29 cellular contexts compared by ENCODE assay signal in genomic region chr19:54366811-54367210, GRCh38. TPM values are rescaled to one million over a fixed set of nuclear protein-coding genes. Genes with fewer than 3 reads are reported as not detected.
"Had no signal": no experiment of that assay in that cellular context is flagged by ENCODE, and none has a peak within 500 bp of the region (broad histone marks: within the 10 kb centered on the region; RNA-seq: fewer than 3 reads in every experiment).

No MANE protein-coding gene starts in this region.

- H3K36me3 ChIP-seq: breast epithelium, esophagus muscularis mucosa, left ventricle myocardium inferior, right lobe of liver, stomach, suprapubic skin, uterus, WERI-Rb-1 had no signal

- H3K4me3 ChIP-seq: breast epithelium, dorsolateral prefrontal cortex, esophagus muscularis mucosa, left ventricle myocardium inferior, right lobe of liver, skin epidermis, stomach, suprapubic skin, uterus had no signal

- H3K4me1 Mint-ChIP-seq: nephron progenitor cell had no signal

- H3K27me3 ChIP-seq: right lobe of liver, suprapubic skin, uterus had no signal

- H3K4me1 ChIP-seq: breast epithelium, esophagus muscularis mucosa, left ventricle myocardium inferior, right lobe of liver, suprapubic skin, uterus had no signal

- H3K9me3 ChIP-seq: breast epithelium, esophagus muscularis mucosa, left ventricle myocardium inferior, right lobe of liver, stomach, suprapubic skin, uterus had no signal

- H3K27ac Mint-ChIP-seq: activated naive CD8-positive, alpha-beta T cell treated with anti-CD3 and anti-CD28 coated beads for 36 hours; activated T-helper 2 cell treated with anti-CD3 and anti-CD28 coated beads, Interferon-gamma antibody, Interleukin-2, Interleukin-4, amounts not matched to agents 10 μg/mL and 5 μg/mL and 100 μg/mL, durations not matched to agents 14 hours and 24 hours and 36 hours; nephron progenitor cell; stimulated activated effector memory CD8-positive, alpha-beta T cell treated with anti-CD3 and anti-CD28 coated beads, Interleukin-12 subunit alpha, Interleukin-12 subunit beta, amount 100 ng/mL, for 72 hours had no signal

- H3K27me3 Mint-ChIP-seq: central memory CD8-positive, alpha-beta T cell; effector memory CD8-positive, alpha-beta T cell had no signal

- H3K4me3 Mint-ChIP-seq: activated naive CD8-positive, alpha-beta T cell treated with anti-CD3 and anti-CD28 coated beads for 36 hours; nephron progenitor cell; stimulated activated effector memory CD8-positive, alpha-beta T cell treated with anti-CD3 and anti-CD28 coated beads, Interleukin-12 subunit alpha, Interleukin-12 subunit beta, amount 100 ng/mL, for 72 hours had no signal

- DNase-seq: activated CD4-positive, alpha-beta T cell treated with anti-CD3 and anti-CD28 coated beads for 4 hours; activated CD4-positive, alpha-beta T cell treated with anti-CD3 and anti-CD28 coated beads, Interleukin-2, amount 50 U/mL, for 48 hours; activated CD8-positive, alpha-beta memory T cell treated with anti-CD3 and anti-CD28 coated beads, Interleukin-2, amount 50 U/mL, for 48 hours; activated naive CD4-positive, alpha-beta T cell; activated naive CD8-positive, alpha-beta T cell treated with anti-CD3 and anti-CD28 coated beads for 36 hours; activated T-cell treated with anti-CD3 and anti-CD28 coated beads, Interleukin-2, amount 50 U/mL, for 4 hours; amniotic stem cell; dorsolateral prefrontal cortex; effector memory CD8-positive, alpha-beta T cell; hippocampal formation; left ventricle myocardium inferior; nephron progenitor cell; nucleus accumbens; right lobe of liver; stimulated activated CD4-positive, alpha-beta T cell treated with anti-CD3 and anti-CD28 coated beads, Interleukin-1b, Interleukin-23, amount 100 ng/mL, for 48 hours; stomach; trophoblast cell; uterus; WERI-Rb-1 had no signal

- ATAC-seq: activated T-cell treated with anti-CD3 and anti-CD28 coated beads, Interleukin-2, amount 50 U/mL, for 4 hours; effector memory CD8-positive, alpha-beta T cell; right lobe of liver; stimulated activated effector memory CD8-positive, alpha-beta T cell treated with anti-CD3 and anti-CD28 coated beads, Interleukin-12 subunit alpha, Interleukin-12 subunit beta, amount 100 ng/mL, for 72 hours had no signal

- H3K9me3 Mint-ChIP-seq: activated naive CD8-positive, alpha-beta T cell treated with anti-CD3 and anti-CD28 coated beads for 36 hours; activated T-cell treated with anti-CD3 and anti-CD28 coated beads, Interleukin-2, amount 50 U/mL, for 4 hours; activated T-helper 2 cell treated with anti-CD3 and anti-CD28 coated beads, Interferon-gamma antibody, Interleukin-2, Interleukin-4, amounts not matched to agents 10 μg/mL and 5 μg/mL and 100 μg/mL, durations not matched to agents 14 hours and 24 hours and 36 hours; central memory CD8-positive, alpha-beta T cell; effector memory CD8-positive, alpha-beta T cell; stimulated activated effector memory CD8-positive, alpha-beta T cell treated with anti-CD3 and anti-CD28 coated beads, Interleukin-12 subunit alpha, Interleukin-12 subunit beta, amount 100 ng/mL, for 72 hours had no signal

- H3K27ac ChIP-seq: breast epithelium, dorsolateral prefrontal cortex, esophagus muscularis mucosa, left ventricle myocardium inferior, right lobe of liver, skin epidermis, stomach, suprapubic skin, uterus, WERI-Rb-1 had no signal

- H3K36me3 Mint-ChIP-seq: stimulated activated effector memory CD8-positive, alpha-beta T cell treated with anti-CD3 and anti-CD28 coated beads, Interleukin-12 subunit alpha, Interleukin-12 subunit beta, amount 100 ng/mL, for 72 hours had no signal

RNA-seq across cellular contexts. Expression of gene LAIR1, which starts 2.1 kb away (rescaled TPM):
- total RNA-seq: endothelial cell of umbilical vein, lung microvascular endothelial cell had no signal
- polyA plus RNA-seq: endothelial cell of umbilical vein had no signal

RNA-seq across cellular contexts. Expression of gene LILRA4, which starts 27.8 kb away (rescaled TPM):
- total RNA-seq: activated CD8-positive, alpha-beta memory T cell treated with anti-CD3 and anti-CD28 coated beads for 36 hours; activated T-cell treated with anti-CD3 and anti-CD28 coated beads, Interleukin-2, amount 50 U/mL, for 4 hours; activated T-helper 2 cell treated with anti-CD3 and anti-CD28 coated beads, Interferon-gamma antibody, Interleukin-2, Interleukin-4, amounts not matched to agents 10 μg/mL and 5 μg/mL and 100 μg/mL, durations not matched to agents 14 hours and 24 hours and 36 hours; endothelial cell of umbilical vein; esophagus muscularis mucosa; left ventricle myocardium inferior; lung microvascular endothelial cell; stomach; uterus had no signal
- polyA plus RNA-seq: endothelial cell of umbilical vein, stomach had no signal

RNA-seq across cellular contexts. Expression of gene TTYH1, which starts 48.5 kb away (rescaled TPM):
- total RNA-seq: endothelial cell of umbilical vein, lung microvascular endothelial cell had no signal
- polyA plus RNA-seq: endothelial cell of umbilical vein had no signal

RNA-seq across cellular contexts. Expression of gene LILRA5, which starts 53.8 kb away (rescaled TPM):
- total RNA-seq: activated CD8-positive, alpha-beta memory T cell treated with anti-CD3 and anti-CD28 coated beads for 36 hours; activated naive CD8-positive, alpha-beta T cell treated with anti-CD3 and anti-CD28 coated beads for 36 hours; activated T-cell treated with anti-CD3 and anti-CD28 coated beads, Interleukin-2, amount 50 U/mL, for 4 hours; activated T-helper 2 cell treated with anti-CD3 and anti-CD28 coated beads, Interferon-gamma antibody, Interleukin-2, Interleukin-4, amounts not matched to agents 10 μg/mL and 5 μg/mL and 100 μg/mL, durations not matched to agents 14 hours and 24 hours and 36 hours; endothelial cell of umbilical vein; lung microvascular endothelial cell; suprapubic skin had no signal
- polyA plus RNA-seq: endothelial cell of umbilical vein had no signal
